1 cellular context compared by ENCODE assay signal in genomic region chr2:219289537-219290361, GRCh38.
TF ChIP-seq lines count a peak whose summit lies in the region.

No MANE protein-coding gene starts in this region.

TF ChIP-seq in endothelial cell of umbilical vein, 7 proteins besides CTCF, POLR2A, EP300 and RAD21:
- no peak for TF ChIP-seq EZH2 (IDR thresholded peaks at IDR 0.05; ENCODE audit: borderline replicate concordance, low read depth, low read length, severe bottlenecking)
